In the genomic region with DNA sequence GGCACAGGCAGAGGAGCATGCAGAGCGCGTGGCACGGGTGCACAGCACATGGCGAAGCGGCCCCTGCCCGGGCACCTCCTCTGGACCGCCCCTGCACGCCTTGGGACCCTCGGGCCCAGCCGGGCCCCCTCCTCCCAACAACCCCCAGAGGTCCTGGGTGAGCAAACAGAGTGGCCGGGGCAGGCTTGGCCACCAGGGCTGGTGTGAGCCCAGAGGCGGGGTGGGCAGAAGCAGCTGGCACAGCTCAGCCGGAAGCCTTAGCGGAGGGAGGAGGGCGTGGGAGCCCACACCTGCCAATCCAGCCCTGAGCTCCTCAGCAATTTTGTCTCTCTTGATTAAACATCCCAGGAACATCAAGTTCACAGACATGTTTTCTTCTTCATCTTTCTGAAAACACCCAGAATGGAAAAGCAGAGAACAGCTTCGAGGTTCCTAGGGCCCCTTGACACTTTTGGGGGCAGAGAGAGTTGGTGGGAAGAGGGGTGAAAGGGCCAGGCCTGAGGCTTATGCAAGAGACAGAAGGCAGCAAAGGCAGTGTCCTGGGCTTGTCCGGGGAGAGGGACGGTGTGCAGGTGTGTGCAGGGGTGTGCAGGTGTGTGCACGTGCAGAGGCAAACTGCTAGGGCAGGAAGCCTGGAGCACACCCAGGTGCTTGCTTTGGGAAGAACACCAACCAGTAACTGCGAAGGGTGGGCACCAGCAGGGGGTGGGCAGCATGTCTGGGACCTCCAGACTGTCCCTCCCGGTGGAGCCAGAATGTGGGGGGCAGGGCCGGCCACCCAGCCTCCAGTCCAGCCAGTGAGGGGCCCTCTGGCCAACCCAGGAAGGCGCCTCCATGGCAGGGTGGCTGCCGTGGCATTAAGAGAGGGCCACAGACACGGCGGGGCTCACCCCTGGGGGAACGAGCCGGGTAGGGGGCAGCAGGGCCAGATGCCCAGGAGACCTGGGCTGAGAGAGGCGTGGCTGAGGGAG, we compare ENCODE assay signal across 1 cellular context.
TF ChIP-seq lines count a peak whose summit lies in the region.

No MANE protein-coding gene starts in this region.

TF ChIP-seq in HEK293, 187 proteins besides CTCF, POLR2A, EP300 and RAD21 (continued from another document):
- TF ChIP-seq, protein P1, sequence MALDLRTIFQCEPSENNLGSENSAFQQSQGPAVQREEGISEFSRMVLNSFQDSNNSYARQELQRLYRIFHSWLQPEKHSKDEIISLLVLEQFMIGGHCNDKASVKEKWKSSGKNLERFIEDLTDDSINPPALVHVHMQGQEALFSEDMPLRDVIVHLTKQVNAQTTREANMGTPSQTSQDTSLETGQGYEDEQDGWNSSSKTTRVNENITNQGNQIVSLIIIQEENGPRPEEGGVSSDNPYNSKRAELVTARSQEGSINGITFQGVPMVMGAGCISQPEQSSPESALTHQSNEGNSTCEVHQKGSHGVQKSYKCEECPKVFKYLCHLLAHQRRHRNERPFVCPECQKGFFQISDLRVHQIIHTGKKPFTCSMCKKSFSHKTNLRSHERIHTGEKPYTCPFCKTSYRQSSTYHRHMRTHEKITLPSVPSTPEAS (tag by site-specific recombination; IDR thresholded peaks at IDR 0.05) = peak; percentile 51; the same call in 1 of the 2 replicates
- TF ChIP-seq ZNF341 (tag by site-specific recombination; IDR thresholded peaks at IDR 0.05; ENCODE audit: low read depth) = peak; percentile 84
- 0 out of 2 replicates have a peak, but pooled peaks have one; percentile 17 for TF ChIP-seq GLIS2 (tag by site-specific recombination; IDR thresholded peaks at IDR 0.05)
- no peak for TF ChIP-seq ZNF311 (tag by site-specific recombination; IDR thresholded peaks at IDR 0.05; ENCODE audit: borderline replicate concordance)
